Comparison of ENCODE assay signal across 11 cellular contexts in the genomic region with DNA sequence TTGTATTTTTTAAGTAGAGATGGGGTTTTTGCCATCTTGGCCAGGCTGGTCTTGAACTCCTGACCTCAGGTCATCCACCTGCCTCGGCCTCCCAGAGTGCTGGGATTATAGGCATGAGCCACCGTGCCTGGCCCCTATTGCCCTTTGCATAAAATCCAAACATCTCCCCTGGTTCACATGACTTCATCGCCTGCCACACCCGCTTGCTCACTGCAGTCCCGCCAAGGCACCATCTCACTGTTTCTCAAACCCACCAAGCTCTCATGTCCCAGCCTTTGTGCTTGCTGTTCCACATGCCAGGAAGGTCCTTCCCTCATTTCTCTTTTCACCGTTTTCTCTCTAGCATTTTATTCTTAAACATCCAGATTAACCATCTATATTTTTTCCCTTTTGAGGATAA. TPM values are rescaled to one million over a fixed set of nuclear protein-coding genes. Genes with fewer than 3 reads are reported as not detected.
DNase-seq lines count a peak whose midpoint lies in the region; ATAC-seq and TF ChIP-seq lines count a peak whose summit lies in the region.
"Had no signal": no experiment of that assay in that cellular context is flagged by ENCODE, and none has a peak within 500 bp of the region (broad histone marks: within the 10 kb centered on the region; RNA-seq: fewer than 3 reads in every experiment).

No MANE protein-coding gene starts in this region.

- peak overlapping the region; percentile 20 for H3K9ac ChIP-seq in adipocyte (ENCODE audit: low read length)

- no peak overlapping the region for H3K4me3 Mint-ChIP-seq in Caco-2 (ENCODE audit: unreplicated experiment)
- peak overlapping the region; percentile 0 to 94 (median 84) for H3K4me3 Mint-ChIP-seq in IgD-negative memory B cell
- peak overlapping the region in 7 of 8 donors; percentile 21 to 80 (median 71) for H3K4me3 Mint-ChIP-seq in naive B cell

- ATAC-seq in naive B cell (ENCODE audit: low read depth in 2 of 2), result no peak

- CTCF ChIA-PET in Caco-2 (lab: Charles Lee), result no interaction called here

- H3K9me3 ChIP-seq in Caco-2, result no peaks in the 10 kb centered on the region
- H3K9me3 ChIP-seq in adipocyte (ENCODE audit: control insufficient read depth, low read length), result no peaks in the 10 kb centered on the region
- H3K9me3 ChIP-seq in thyroid gland, result no peaks in the 10 kb centered on the region
- H3K9me3 ChIP-seq: ascending aorta, SJSA1 had no signal

- H3K27me3 ChIP-seq in Caco-2 (replicated peaks; ENCODE audit: control insufficient read depth, insufficient read depth, low read length) (no peaks in the 10 kb centered on the region), adipocyte (replicated peaks; ENCODE audit: control insufficient read depth, insufficient read depth, low read length) (no peaks in the 10 kb centered on the region), thyroid gland (no peaks in the 10 kb centered on the region)
- H3K27me3 ChIP-seq: ascending aorta, SJSA1 had no signal

- BruUV-seq in Caco-2 (replicated peaks; lab: Mats Ljungman, UMichigan), result no TSS peak

- H3K9me3 Mint-ChIP-seq in Caco-2 (ENCODE audit: unreplicated experiment) (no peaks in the 10 kb centered on the region), IgD-negative memory B cell (no peaks in the 10 kb centered on the region), naive B cell (no peaks in the 10 kb centered on the region)

- H3K36me3 Mint-ChIP-seq in Caco-2 (ENCODE audit: insufficient read depth, unreplicated experiment) (peaks cover 45% of the 10 kb centered on the region), IgD-negative memory B cell (peaks cover 6% of the 10 kb centered on the region), naive B cell (peaks cover 0 to 7% of the 10 kb centered on the region in 2 donors)

- H3K36me3 ChIP-seq in Caco-2 (ENCODE audit: control insufficient read depth, insufficient read depth, low read length), result no peaks in the 10 kb centered on the region; the same call in 1 of the 2 replicates
- no peaks in the 10 kb centered on the region for H3K36me3 ChIP-seq in adipocyte (ENCODE audit: control insufficient read depth, insufficient read depth, low read length, severe bottlenecking)
- no peaks in the 10 kb centered on the region for H3K36me3 ChIP-seq in thyroid gland
- H3K36me3 ChIP-seq: SJSA1 had no signal

- H3K27ac ChIP-seq in thyroid gland, result no peak overlapping the region
- H3K27ac ChIP-seq: ascending aorta, SJSA1 had no signal

- no peak for TF ChIP-seq POLR2A in thyroid gland (IDR thresholded peaks at IDR 0.05)

- peak overlapping the region; percentile 30 for H3K27ac Mint-ChIP-seq in Caco-2 (ENCODE audit: unreplicated experiment)
- peak overlapping the region; percentile 65 to 90 (median 90) for H3K27ac Mint-ChIP-seq in IgD-negative memory B cell
- H3K27ac Mint-ChIP-seq in naive B cell, result peak overlapping the region in 5 of 6 donors; percentile 89 to 99 (median 98)

- POLR2A ChIA-PET in Caco-2 (lab: Charles Lee), result no interaction called here

- H3K4me1 Mint-ChIP-seq in Caco-2 (ENCODE audit: low read depth, unreplicated experiment) (peaks cover 24% of the 10 kb centered on the region), IgD-negative memory B cell (peaks cover 31 to 52% (median 52%) of the 10 kb centered on the region in 3 donors), naive B cell (peaks cover 44 to 79% (median 67%) of the 10 kb centered on the region in 3 donors)

- intact Hi-C loops in Caco-2 (cut with micrococcal nuclease; ENCODE audit: unreplicated experiment), result no loop called here
- intact Hi-C loops in thyroid gland (cut with DNase I), result no loop called here

- WGBS in thyroid gland, 2 donors, result 84 to 93% methylated on average over 6 of the region's 6 CpGs

- H3K4me3 ChIP-seq in Caco-2 (ENCODE audit: low read depth, low read length) (no peak overlapping the region), adipocyte (ENCODE audit: low read length) (no peak overlapping the region), thyroid gland (replicated peaks in 1 of 3) (no peak overlapping the region)
- H3K4me3 ChIP-seq: ascending aorta, SJSA1 had no signal

- H3K27me3 Mint-ChIP-seq in Caco-2 (ENCODE audit: insufficient read depth, unreplicated experiment), result no peaks in the 10 kb centered on the region
- H3K27me3 Mint-ChIP-seq in IgD-negative memory B cell, result no peaks in the 10 kb centered on the region
- no peaks in the 10 kb centered on the region for H3K27me3 Mint-ChIP-seq in naive B cell

- TF ChIP-seq CTCF in Caco-2 (IDR thresholded peaks at IDR 0.05; ENCODE audit: insufficient read depth in 1 of 2, low read depth in 1 of 2, low read length in 1 of 2, severe bottlenecking in 1 of 2, unreplicated experiment in 1 of 2) (no peak), thyroid gland (IDR thresholded peaks at IDR 0.05) (no peak)

- H3K4me1 ChIP-seq in Caco-2, result peaks cover 10% of the 10 kb centered on the region
- H3K4me1 ChIP-seq in adipocyte (ENCODE audit: control insufficient read depth, insufficient read depth, low read length), result peaks cover 32% of the 10 kb centered on the region
- peaks cover 28 to 43% of the 10 kb centered on the region in 2 donors for H3K4me1 ChIP-seq in thyroid gland

- no peak for DNase-seq in Caco-2
- no peak for DNase-seq in adipocyte (ENCODE audit: low read depth)
- no peak for DNase-seq in naive B cell
- no peak for DNase-seq in thyroid gland
- DNase-seq in cerebellar nuclear complex (lab: John Stamatoyannopoulos, UW), result no peak
- no peak for DNase-seq in dermis blood vessel endothelial cell
- DNase-seq: activated CD4-positive, alpha-beta T cell treated with anti-CD3 and anti-CD28 coated beads for 4 hours; NCI-H446 treated with DMSO at 0.1 percent for 48 hours had no signal

RNA-seq across cellular contexts. Expression of a gene that starts 9.7 kb away (rescaled TPM):
- total RNA-seq in Caco-2 (2022), result 33.8 and 36.7 TPM in 2 replicates
- polyA plus RNA-seq in IgD-negative memory B cell, result 90.0 TPM
- polyA plus RNA-seq in naive B cell (ENCODE audit: low read depth in 6 of 6), result 10 to 100 TPM; 40.2 to 63.9 (median 50.2) TPM
- 100 to 1,000 TPM in 1 of 4 donors, 10 to 100 TPM in 3; 22.8 to 105 (median 69.9) TPM for total RNA-seq in thyroid gland
- total RNA-seq in dermis blood vessel endothelial cell, result 6.1 and 6.5 TPM in 2 replicates

RNA-seq across cellular contexts. Expression of a gene that starts 20.0 kb away (rescaled TPM):
- 16.8 and 17.6 TPM in 2 replicates for total RNA-seq in Caco-2 (2022)
- 2.3 TPM for polyA plus RNA-seq in IgD-negative memory B cell
- polyA plus RNA-seq in naive B cell (ENCODE audit: low read depth in 6 of 6), result 1 to 10 TPM in 2 of 6 donors, under 1 TPM in 4; 0.64 to 3.0 (median 0.91) TPM
- total RNA-seq in thyroid gland, result 10 to 100 TPM in 3 of 4 donors, 1 to 10 TPM in 1; 7.3 to 16.5 (median 11.7) TPM
- total RNA-seq in dermis blood vessel endothelial cell, result 2.7 and 6.7 TPM in 2 replicates

Comparison
In these comparisons a context has a peak if more than half of its experiments do, and no peak if none do; other contexts are left out.
1. H3K27ac Mint-ChIP-seq: peak in every context shown above with its lines; median percentile 98 in naive B cell; 90 in IgD-negative memory B cell; 30 in Caco-2.